In genomic region chr14:52473557-52473956, GRCh38 we compare ENCODE assay signal across 8 cellular contexts.
DNase-seq lines count a peak whose midpoint lies in the region; ATAC-seq and TF ChIP-seq lines count a peak whose summit lies in the region.
"Had no signal": no experiment of that assay in that cellular context is flagged by ENCODE, and none has a peak within 500 bp of the region (broad histone marks: within the 10 kb centered on the region; RNA-seq: fewer than 3 reads in every experiment).

No MANE protein-coding gene starts in this region.

- no peak overlapping the region for H3K4me3 ChIP-seq in lung

- no peaks in the 10 kb centered on the region for H3K27me3 ChIP-seq in lung (ENCODE audit: control insufficient read depth, insufficient read depth)
- H3K27me3 ChIP-seq: neutrophil had no signal

- no peaks in the 10 kb centered on the region for H3K9me3 ChIP-seq in lung (ENCODE audit: control insufficient read depth in 2 of 2, insufficient read depth in 1 of 2, low read length in 1 of 2)
- H3K9me3 ChIP-seq: neutrophil had no signal

- no peak overlapping the region for H3K27ac ChIP-seq in lung (ENCODE audit: low read depth in 1 of 2, low read length in 1 of 2)
- H3K27ac ChIP-seq: neutrophil had no signal

- peak; percentile 30 for TF ChIP-seq CTCF in lung (IDR thresholded peaks at IDR 0.05; ENCODE audit: control extremely low read depth, extremely low read depth)

- no peaks in the 10 kb centered on the region for H3K4me1 ChIP-seq in lung (ENCODE audit: control insufficient read depth in 2 of 2, insufficient read depth in 2 of 2, low read length in 2 of 2)

- DNase-seq in DMS53 treated with DMSO at 0.1 percent for 48 hours (lab: John Stamatoyannopoulos, UW; ENCODE audit: unreplicated experiment), result peak; percentile 20
- peak; percentile 34 to 60 for DNase-seq in Kasumi-1 (lab: John Stamatoyannopoulos, UW)
- DNase-seq in astrocyte of the hippocampus (ENCODE audit: low read depth, low spot score), result peak; percentile 62
- no peak for DNase-seq in lung (ENCODE audit: low spot score)
- no peak for DNase-seq in stimulated activated CD4-positive, alpha-beta T cell treated with anti-CD3 and anti-CD28 coated beads, Interleukin-4, amount 100 ng/mL, for 4 hours

- H3K36me3 ChIP-seq in lung (ENCODE audit: control insufficient read depth in 2 of 2, insufficient read depth in 2 of 2, low read length in 2 of 2), result peaks cover 4 to 7% of the 10 kb centered on the region in 2 donors
- H3K36me3 ChIP-seq: neutrophil had no signal

- 10 to 11% methylated on average over 1 of the region's 1 CpG for WGBS in lung, 2 donors

- ATAC-seq in lung (ENCODE audit: insufficient read depth, low FRiP score) (no peak), GM19023 (IDR thresholded peaks at IDR 0.05; ENCODE audit: unreplicated experiment) (no peak), HG03571 (IDR thresholded peaks at IDR 0.05; ENCODE audit: unreplicated experiment) (no peak)

Comparison
In these comparisons a context has a peak if more than half of its experiments do, and no peak if none do; other contexts are left out.
1. DNase-seq: peak in DMS53 treated with DMSO at 0.1 percent for 48 hours (single experiment), Kasumi-1 (2 of 2) and astrocyte of the hippocampus (single experiment); none in lung (single experiment) and stimulated activated CD4-positive, alpha-beta T cell treated with anti-CD3 and anti-CD28 coated beads, Interleukin-4, amount 100 ng/mL, for 4 hours (0 of 2).